In genomic region chr19:19487077-19488040, GRCh38 we compare ENCODE assay signal across 9 cellular contexts. TPM values are rescaled to one million over a fixed set of nuclear protein-coding genes. Genes with fewer than 3 reads are reported as not detected.
DNase-seq lines count a peak whose midpoint lies in the region; ATAC-seq and TF ChIP-seq lines count a peak whose summit lies in the region.
"Had no signal": no experiment of that assay in that cellular context is flagged by ENCODE, and none has a peak within 500 bp of the region (broad histone marks: within the 10 kb centered on the region; RNA-seq: fewer than 3 reads in every experiment).

No MANE protein-coding gene starts in this region.

- no peak for DNase-seq in activated T-cell treated with anti-CD3 and anti-CD28 coated beads, Interleukin-2, amount 50 U/mL, for 24 hours
- no peak for DNase-seq in activated T-cell treated with anti-CD3 and anti-CD28 coated beads, Interleukin-2, amount 50 U/mL, for 48 hours
- no peak for DNase-seq in activated CD4-positive, alpha-beta memory T cell treated with anti-CD3 and anti-CD28 coated beads, Interleukin-2, amount 10 ng/mL, durations not matched to agents 7 days and 5 days
- DNase-seq in UCSD-AML1 (lab: John Stamatoyannopoulos, UW; ENCODE audit: unreplicated experiment) (no peak), DMS79 treated with DMSO at 0.1 percent for 48 hours (lab: John Stamatoyannopoulos, UW) (no peak)

- peaks cover 67% of the 10 kb centered on the region for H3K36me3 Mint-ChIP-seq in activated T-cell treated with anti-CD3 and anti-CD28 coated beads, Interleukin-2, amount 50 U/mL, for 24 hours (ENCODE audit: low read depth)
- peaks cover 14% of the 10 kb centered on the region for H3K36me3 Mint-ChIP-seq in activated CD4-positive, alpha-beta memory T cell treated with anti-CD3 and anti-CD28 coated beads, Interleukin-2, amount 10 ng/mL, durations not matched to agents 7 days and 5 days (ENCODE audit: low read depth)

- WGBS in liver, result 81% methylated on average over 11 of the region's 11 CpGs
- 91% methylated on average over 11 of the region's 11 CpGs for WGBS in thymus

- no peak overlapping the region for H3K4me3 ChIP-seq in liver (ENCODE audit: low read depth in 1 of 3, low read length in 3 of 3)
- H3K4me3 ChIP-seq in thymus (ENCODE audit: low read length), result no peak overlapping the region
- H3K4me3 ChIP-seq: heart left ventricle had no signal

- POLR2A ChIA-PET in activated CD4-positive, alpha-beta memory T cell treated with anti-CD3 and anti-CD28 coated beads, Interleukin-2, amount 10 ng/mL, durations not matched to agents 7 days and 5 days (lab: Charles Lee), result interaction anchor here (0.8 to 4.5 kb wide), 6 partner anchors 11 to 123 kb away, joined by 3 to 79 read pairs (median 10); partner anchors contain the start of gene TSSK6

- H3K9ac ChIP-seq in liver (ENCODE audit: low read depth in 1 of 2, low read length in 2 of 2), result no peak overlapping the region

- H3K4me3 Mint-ChIP-seq in activated T-cell treated with anti-CD3 and anti-CD28 coated beads, Interleukin-2, amount 50 U/mL, for 24 hours, result no peak overlapping the region
- H3K4me3 Mint-ChIP-seq in activated CD4-positive, alpha-beta memory T cell treated with anti-CD3 and anti-CD28 coated beads, Interleukin-2, amount 10 ng/mL, durations not matched to agents 7 days and 5 days, result no peak overlapping the region

- no peaks in the 10 kb centered on the region for H3K27me3 ChIP-seq in liver (ENCODE audit: control insufficient read depth in 4 of 4, insufficient read depth in 4 of 4, low read length in 3 of 4)
- no peaks in the 10 kb centered on the region for H3K27me3 ChIP-seq in thymus (ENCODE audit: control insufficient read depth, insufficient read depth)
- H3K27me3 ChIP-seq: heart left ventricle had no signal

- H3K4me1 Mint-ChIP-seq in activated T-cell treated with anti-CD3 and anti-CD28 coated beads, Interleukin-2, amount 50 U/mL, for 24 hours (ENCODE audit: low read depth), result peaks cover 73% of the 10 kb centered on the region
- peaks cover 41% of the 10 kb centered on the region for H3K4me1 Mint-ChIP-seq in activated CD4-positive, alpha-beta memory T cell treated with anti-CD3 and anti-CD28 coated beads, Interleukin-2, amount 10 ng/mL, durations not matched to agents 7 days and 5 days

- H3K4me1 ChIP-seq in liver (ENCODE audit: control insufficient read depth in 4 of 4, insufficient read depth in 4 of 4, low read length in 3 of 4) (peaks cover 14 to 52% (median 37%) of the 10 kb centered on the region in 4 donors), thymus (ENCODE audit: control insufficient read depth, insufficient read depth, low read length) (peaks cover 27% of the 10 kb centered on the region)

- H3K27ac ChIP-seq in liver (ENCODE audit: low read depth in 1 of 2, low read length in 2 of 2), result peak overlapping the region; percentile 85 to 87
- H3K27ac ChIP-seq in thymus (ENCODE audit: low read depth), result peak overlapping the region; percentile 54

- no peaks in the 10 kb centered on the region for H3K9me3 Mint-ChIP-seq in activated T-cell treated with anti-CD3 and anti-CD28 coated beads, Interleukin-2, amount 50 U/mL, for 24 hours
- no peaks in the 10 kb centered on the region for H3K9me3 Mint-ChIP-seq in activated CD4-positive, alpha-beta memory T cell treated with anti-CD3 and anti-CD28 coated beads, Interleukin-2, amount 10 ng/mL, durations not matched to agents 7 days and 5 days

- no peaks in the 10 kb centered on the region for H3K27me3 Mint-ChIP-seq in activated T-cell treated with anti-CD3 and anti-CD28 coated beads, Interleukin-2, amount 50 U/mL, for 24 hours
- no peaks in the 10 kb centered on the region for H3K27me3 Mint-ChIP-seq in activated CD4-positive, alpha-beta memory T cell treated with anti-CD3 and anti-CD28 coated beads, Interleukin-2, amount 10 ng/mL, durations not matched to agents 7 days and 5 days

- H3K27ac Mint-ChIP-seq in activated T-cell treated with anti-CD3 and anti-CD28 coated beads, Interleukin-2, amount 50 U/mL, for 24 hours, result peak overlapping the region; percentile 97
- H3K27ac Mint-ChIP-seq in activated CD4-positive, alpha-beta memory T cell treated with anti-CD3 and anti-CD28 coated beads, Interleukin-2, amount 10 ng/mL, durations not matched to agents 7 days and 5 days, result peak overlapping the region; percentile 98

- TF ChIP-seq RAD21 in liver (IDR thresholded peaks at IDR 0.05), result no peak

- H3K9me3 ChIP-seq in liver (ENCODE audit: control insufficient read depth in 4 of 4, low read length in 3 of 4) (no peaks in the 10 kb centered on the region), thymus (ENCODE audit: control insufficient read depth) (no peaks in the 10 kb centered on the region)
- H3K9me3 ChIP-seq: heart left ventricle had no signal

- no peak for ATAC-seq in HG03378 (IDR thresholded peaks at IDR 0.05; ENCODE audit: unreplicated experiment)
- ATAC-seq: heart left ventricle had no signal

- no peak for TF ChIP-seq CTCF in liver (IDR thresholded peaks at IDR 0.05; ENCODE audit: low read depth, low read length, missing input control)

- CTCF ChIA-PET in activated CD4-positive, alpha-beta memory T cell treated with anti-CD3 and anti-CD28 coated beads, Interleukin-2, amount 10 ng/mL, durations not matched to agents 7 days and 5 days (lab: Charles Lee), result interaction anchor here (0.9 to 1.7 kb wide), 2 partner anchors 9 to 80 kb away, joined by 4 read pairs; no protein-coding TSS in a partner anchor

- H3K36me3 ChIP-seq in liver (ENCODE audit: control insufficient read depth in 4 of 4, insufficient read depth in 3 of 4, low read depth in 1 of 4, low read length in 3 of 4) (peaks cover 0 to 7% (median 4%) of the 10 kb centered on the region in 4 donors), thymus (ENCODE audit: control insufficient read depth, insufficient read depth) (peaks cover 36% of the 10 kb centered on the region)

TF ChIP-seq in liver, 16 proteins besides CTCF, POLR2A, EP300 and RAD21:
- TF ChIP-seq HNF4A (conservative IDR thresholded peaks at IDR 0.05) (no peak), SP1 (IDR thresholded peaks at IDR 0.05) (no peak), TAF1 (conservative IDR thresholded peaks at IDR 0.05) (no peak), RXRA (IDR thresholded peaks at IDR 0.05) (no peak), YY1 (IDR thresholded peaks at IDR 0.05) (no peak), EGR1 (IDR thresholded peaks at IDR 0.05; ENCODE audit: low read depth in 2 of 2) (no peak), NR2F2 (IDR thresholded peaks at IDR 0.05) (no peak), FOXA1 (IDR thresholded peaks at IDR 0.05) (no peak), GABPA (IDR thresholded peaks at IDR 0.05 in 1 of 2, conservative IDR thresholded peaks at IDR 0.05 in 1 of 2) (no peak)
- TF ChIP-seq, protein P1, sequence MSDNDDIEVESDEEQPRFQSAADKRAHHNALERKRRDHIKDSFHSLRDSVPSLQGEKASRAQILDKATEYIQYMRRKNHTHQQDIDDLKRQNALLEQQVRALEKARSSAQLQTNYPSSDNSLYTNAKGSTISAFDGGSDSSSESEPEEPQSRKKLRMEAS (IDR thresholded peaks at IDR 0.05), result no peak

RNA-seq across cellular contexts. Expression of gene TSSK6, which starts 28.0 kb away (rescaled TPM):
- total RNA-seq in activated CD4-positive, alpha-beta memory T cell treated with anti-CD3 and anti-CD28 coated beads, Interleukin-2, amount 10 ng/mL, durations not matched to agents 7 days and 5 days, result 1 to 10 TPM; 5.3 to 5.7 TPM
- 1 to 10 TPM; 1.2 to 2.3 TPM for total RNA-seq in liver
- polyA plus RNA-seq in liver, result under 1 TPM; 0.21 to 0.95 TPM
- 3.0 TPM for polyA plus RNA-seq in thymus

RNA-seq across cellular contexts. Expression of gene NDUFA13, which starts 28.7 kb away (rescaled TPM):
- total RNA-seq in activated CD4-positive, alpha-beta memory T cell treated with anti-CD3 and anti-CD28 coated beads, Interleukin-2, amount 10 ng/mL, durations not matched to agents 7 days and 5 days, result 100 to 1,000 TPM; 371 to 388 TPM
- total RNA-seq in liver, result 10 to 100 TPM; 45.3 to 80.6 TPM
- polyA plus RNA-seq in liver (100 to 1,000 TPM; 180 to 239 TPM), thymus (219 TPM)

RNA-seq across cellular contexts. Expression of gene YJEFN3, which starts 41.4 kb away (rescaled TPM):
- 1 to 10 TPM; 8.2 to 8.7 TPM for total RNA-seq in activated CD4-positive, alpha-beta memory T cell treated with anti-CD3 and anti-CD28 coated beads, Interleukin-2, amount 10 ng/mL, durations not matched to agents 7 days and 5 days
- total RNA-seq in liver, result under 1 TPM; 0.19 to 0.75 TPM
- under 1 TPM; 0.51 to 0.88 TPM for polyA plus RNA-seq in liver
- 37.1 TPM for polyA plus RNA-seq in thymus

RNA-seq across cellular contexts. Expression of gene CILP2, which starts 50.7 kb away (rescaled TPM):
- total RNA-seq in activated CD4-positive, alpha-beta memory T cell treated with anti-CD3 and anti-CD28 coated beads, Interleukin-2, amount 10 ng/mL, durations not matched to agents 7 days and 5 days, result under 1 TPM in 1 of 2 experiments, not detected in 1; 0.08 TPM
- total RNA-seq in liver, result under 1 TPM; 0.08 to 0.42 TPM
- polyA plus RNA-seq in liver (under 1 TPM in 1 of 2 donors, not detected in 1; 0.09 TPM), thymus (0.23 TPM)

Comparison
In these comparisons a context has a peak if more than half of its experiments do, and no peak if none do; other contexts are left out.
1. RNA of gene NDUFA13, which starts 28.7 kb away (total RNA-seq): 371 to 388 TPM in activated CD4-positive, alpha-beta memory T cell treated with anti-CD3 and anti-CD28 coated beads, Interleukin-2, amount 10 ng/mL, durations not matched to agents 7 days and 5 days; 45.3 to 80.6 TPM in liver; every median in the first group is over 4 times any median in the second.
2. RNA of gene YJEFN3, which starts 41.4 kb away (total RNA-seq): 8.2 to 8.7 TPM in activated CD4-positive, alpha-beta memory T cell treated with anti-CD3 and anti-CD28 coated beads, Interleukin-2, amount 10 ng/mL, durations not matched to agents 7 days and 5 days; 0.19 to 0.75 TPM in liver; every median in the first group is over 4 times any median in the second.